In the genomic region with DNA sequence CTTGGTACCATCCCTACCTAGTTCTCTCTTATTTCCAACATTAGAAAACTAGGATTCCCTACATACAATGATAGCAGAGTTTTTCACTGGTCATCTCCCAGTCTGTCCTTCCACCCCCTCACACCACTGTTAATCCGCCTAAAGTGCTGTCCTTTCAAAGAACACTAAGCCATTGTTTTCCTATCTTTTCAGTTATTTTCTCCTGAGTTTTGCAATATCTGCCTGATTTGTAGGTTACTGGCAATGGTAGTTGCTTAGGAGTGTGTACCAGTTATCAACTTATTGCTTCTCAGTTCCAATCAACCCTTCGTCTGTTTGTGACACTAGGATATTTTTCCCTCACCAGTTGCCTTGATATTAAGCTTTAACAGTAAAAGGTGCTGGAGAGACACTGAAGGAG, we compare ENCODE assay signal across 25 cellular contexts.
"Had no signal": no experiment of that assay in that cellular context is flagged by ENCODE, and none has a peak within 500 bp of the region (broad histone marks: within the 10 kb centered on the region; RNA-seq: fewer than 3 reads in every experiment).

No MANE protein-coding gene starts in this region.

- H3K4me1 ChIP-seq: left lung, lower lobe of right lung, parathyroid adenoma, sigmoid colon, spleen, suprapubic skin, tibial nerve, uterus had no signal

- H3K27me3 ChIP-seq: hepatocyte, left lung, neutrophil, sigmoid colon, spleen, suprapubic skin, tibial nerve, uterus had no signal

- H3K4me3 Mint-ChIP-seq: naive thymus-derived CD8-positive, alpha-beta T cell; nephron; neural crest cell; stimulated activated effector memory CD8-positive, alpha-beta T cell treated with anti-CD3 and anti-CD28 coated beads, Interleukin-12 subunit alpha, Interleukin-12 subunit beta, amount 100 ng/mL, for 72 hours; stimulated activated naive CD8-positive, alpha-beta T cell treated with anti-CD3 and anti-CD28 coated beads, Interleukin-15, Interleukin-2, amounts not matched to agents 100 ng/mL and 50 ng/mL, for 24 hours; type B pancreatic cell had no signal

- H3K4me1 Mint-ChIP-seq: naive thymus-derived CD8-positive, alpha-beta T cell; nephron; stimulated activated effector memory CD8-positive, alpha-beta T cell treated with anti-CD3 and anti-CD28 coated beads, Interleukin-12 subunit alpha, Interleukin-12 subunit beta, amount 100 ng/mL, for 72 hours had no signal

- H3K27ac ChIP-seq: hepatocyte, left lung, lower lobe of right lung, neutrophil, parathyroid adenoma, sigmoid colon, spleen, suprapubic skin, tibial nerve, uterus had no signal

- H3K36me3 ChIP-seq: left lung, lower lobe of right lung, neutrophil, sigmoid colon, spleen, suprapubic skin, tibial nerve, uterus had no signal

- H3K36me3 Mint-ChIP-seq: naive thymus-derived CD8-positive, alpha-beta T cell; stimulated activated effector memory CD8-positive, alpha-beta T cell treated with anti-CD3 and anti-CD28 coated beads, Interleukin-12 subunit alpha, Interleukin-12 subunit beta, amount 100 ng/mL, for 72 hours; type B pancreatic cell had no signal

- DNase-seq: kidney; left colon; left lung; lower lobe of right lung; mammary epithelial cell; mesenchymal stem cell; naive thymus-derived CD8-positive, alpha-beta T cell; occipital lobe; right cardiac atrium; sigmoid colon; small intestine; spleen; stimulated activated CD4-positive, alpha-beta T cell treated with anti-CD3 and anti-CD28 coated beads, Interleukin-4, amount 100 ng/mL, for 24 hours; stimulated activated naive CD4-positive, alpha-beta T cell; uterus had no signal

- H2AFZ ChIP-seq: hepatocyte, parathyroid adenoma had no signal

- H3K79me2 ChIP-seq: hepatocyte, parathyroid adenoma had no signal

- H3K9me3 Mint-ChIP-seq: nephron; stimulated activated effector memory CD8-positive, alpha-beta T cell treated with anti-CD3 and anti-CD28 coated beads, Interleukin-12 subunit alpha, Interleukin-12 subunit beta, amount 100 ng/mL, for 72 hours; stimulated activated naive CD8-positive, alpha-beta T cell treated with anti-CD3 and anti-CD28 coated beads, Interleukin-15, Interleukin-2, amounts not matched to agents 100 ng/mL and 50 ng/mL, for 24 hours; type B pancreatic cell had no signal

- H3K27me3 Mint-ChIP-seq: type B pancreatic cell had no signal

- H3K4me3 ChIP-seq: hepatocyte, left lung, lower lobe of right lung, sigmoid colon, spleen, suprapubic skin, tibial nerve, uterus had no signal

- H3K9me3 ChIP-seq: left lung, lower lobe of right lung, neutrophil, sigmoid colon, uterus had no signal

- H3K9ac ChIP-seq: parathyroid adenoma had no signal

- H3K4me2 ChIP-seq: hepatocyte had no signal

- H3K27ac Mint-ChIP-seq: naive thymus-derived CD8-positive, alpha-beta T cell; nephron; stimulated activated effector memory CD8-positive, alpha-beta T cell treated with anti-CD3 and anti-CD28 coated beads, Interleukin-12 subunit alpha, Interleukin-12 subunit beta, amount 100 ng/mL, for 72 hours; stimulated activated naive CD8-positive, alpha-beta T cell treated with anti-CD3 and anti-CD28 coated beads, Interleukin-15, Interleukin-2, amounts not matched to agents 100 ng/mL and 50 ng/mL, for 24 hours; type B pancreatic cell had no signal
